ENCODE assay signal across 8 cellular contexts in the genomic region with DNA sequence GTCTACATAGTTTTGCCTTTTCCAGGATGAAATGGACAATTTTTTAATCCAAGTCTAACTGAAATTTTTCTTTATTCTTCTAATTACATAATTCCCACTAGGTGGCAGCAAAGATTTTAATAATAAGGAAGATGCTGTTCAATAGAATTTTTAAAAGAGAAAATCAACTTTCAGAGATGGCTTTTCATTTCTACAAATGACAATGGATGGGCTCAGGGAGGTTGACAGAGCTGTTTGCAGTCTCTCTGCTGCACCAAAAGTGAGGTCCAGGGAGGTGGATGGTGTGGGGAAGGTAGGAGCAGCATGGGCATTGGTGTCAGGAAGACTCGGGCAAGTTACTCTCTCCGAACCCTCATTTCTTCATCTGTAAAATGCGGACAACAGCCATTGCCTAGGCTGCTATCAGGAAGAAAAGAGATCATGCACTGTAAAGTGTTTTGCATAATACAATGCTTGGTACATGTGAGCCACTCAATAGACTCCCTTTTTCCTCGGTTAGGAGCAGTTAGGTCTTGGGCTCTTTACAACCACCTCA.
DNase-seq lines count a peak whose midpoint lies in the region; ATAC-seq and TF ChIP-seq lines count a peak whose summit lies in the region.

No MANE protein-coding gene starts in this region.

- intact Hi-C loops in sigmoid colon (cut with DNase I) (loop anchor here (1.0 to 5.0 kb wide), 3 partner anchors 81 to 235 kb away; no protein-coding TSS in a partner anchor), posterior vena cava (cut with DNase I) (loop anchor here in 1 of 2 donors (5.0 kb wide), 2 partner anchors 146 to 231 kb away; no protein-coding TSS in a partner anchor)

- no peak for DNase-seq in BJ (ENCODE audit: low read depth)
- peak; percentile 32 for DNase-seq in KBM-7
- peak; percentile 29 for DNase-seq in SK-N-DZ (ENCODE audit: low spot score)
- no peak for DNase-seq in foreskin keratinocyte
- DNase-seq in sigmoid colon: no peak
- no peak for DNase-seq in activated naive CD8-positive, alpha-beta T cell treated with anti-CD3 and anti-CD28 coated beads, Interleukin-2, amount 50 U/mL, for 24 hours
- no peak for DNase-seq in posterior vena cava (ENCODE audit: low spot score)

- POLR2A ChIA-PET in BJ (lab: Charles Lee): interaction anchor here (0.6 kb wide), 1 partner anchor 69 kb away, joined by 3 read pairs; no protein-coding TSS in a partner anchor

- H3K27me3 ChIP-seq in BJ (ENCODE audit: control insufficient read depth, insufficient read depth, low read length): no peaks in the 10 kb centered on the region
- no peaks in the 10 kb centered on the region for H3K27me3 ChIP-seq in foreskin keratinocyte
- no peaks in the 10 kb centered on the region for H3K27me3 ChIP-seq in sigmoid colon

- no peaks in the 10 kb centered on the region for H3K9me3 ChIP-seq in sigmoid colon

- H3K4me3 ChIP-seq in BJ (ENCODE audit: low read depth, low read length) (no peak overlapping the region), sigmoid colon (peak overlapping the region in 3 of 4 donors; percentile 9 to 41 (median 32))

- no peak for ATAC-seq in foreskin keratinocyte
- ATAC-seq in HG03108 (IDR thresholded peaks at IDR 0.05; ENCODE audit: unreplicated experiment): no peak
- no peak for ATAC-seq in activated naive CD8-positive, alpha-beta T cell treated with anti-CD3 and anti-CD28 coated beads, Interleukin-2, amount 50 U/mL, for 24 hours

- no peaks in the 10 kb centered on the region; the same call in 1 of the 2 replicates for H3K36me3 ChIP-seq in BJ (ENCODE audit: control insufficient read depth, insufficient read depth, low read length)
- H3K36me3 ChIP-seq in sigmoid colon: no peaks in the 10 kb centered on the region

- no peaks in the 10 kb centered on the region for H3K36me3 Mint-ChIP-seq in activated naive CD8-positive, alpha-beta T cell treated with anti-CD3 and anti-CD28 coated beads, Interleukin-2, amount 50 U/mL, for 24 hours (ENCODE audit: low read depth)

- CTCF ChIA-PET in BJ (lab: Yijun Ruan, JAX): interaction anchor here (0.7 to 7.8 kb wide), 15 partner anchors 19 to 271 kb away, joined by 3 to 65 read pairs (median 5); partner anchors contain the start of gene FHIP2A

- H3K4me1 ChIP-seq in foreskin keratinocyte (no peaks in the 10 kb centered on the region), sigmoid colon (peaks cover 0 to 17% (median 14%) of the 10 kb centered on the region in 4 donors)

- no peak overlapping the region for H3K4me3 Mint-ChIP-seq in activated naive CD8-positive, alpha-beta T cell treated with anti-CD3 and anti-CD28 coated beads, Interleukin-2, amount 50 U/mL, for 24 hours

- no peak overlapping the region for H3K27ac Mint-ChIP-seq in activated naive CD8-positive, alpha-beta T cell treated with anti-CD3 and anti-CD28 coated beads, Interleukin-2, amount 50 U/mL, for 24 hours

- 12 to 65% methylated on average over 4 of the region's 4 CpGs for WGBS in sigmoid colon, 2 donors

- TF ChIP-seq CTCF in BJ (IDR thresholded peaks at IDR 0.05; ENCODE audit: insufficient read depth, low read depth, low read length) (peak; percentile 13; the same call in 1 of the 2 replicates), foreskin keratinocyte (conservative IDR thresholded peaks at IDR 0.05) (peak; percentile 68), sigmoid colon (IDR thresholded peaks at IDR 0.05) (peak; percentile 10 to 52 (median 47))

- no peaks in the 10 kb centered on the region for H3K27me3 Mint-ChIP-seq in activated naive CD8-positive, alpha-beta T cell treated with anti-CD3 and anti-CD28 coated beads, Interleukin-2, amount 50 U/mL, for 24 hours

- in situ Hi-C loops in KBM-7 (cut with MboI; ENCODE audit: low pct_unique_long_range_greater_than_20kb, low sequenced_read_pairs): no loop called here

- no peaks in the 10 kb centered on the region for H3K9me3 Mint-ChIP-seq in activated naive CD8-positive, alpha-beta T cell treated with anti-CD3 and anti-CD28 coated beads, Interleukin-2, amount 50 U/mL, for 24 hours

- peaks cover 25% of the 10 kb centered on the region for H3K4me1 Mint-ChIP-seq in activated naive CD8-positive, alpha-beta T cell treated with anti-CD3 and anti-CD28 coated beads, Interleukin-2, amount 50 U/mL, for 24 hours

- no peak for TF ChIP-seq EP300 in sigmoid colon (IDR thresholded peaks at IDR 0.05)

- no peak for TF ChIP-seq POLR2A in sigmoid colon (IDR thresholded peaks at IDR 0.05)

- H3K27ac ChIP-seq in foreskin keratinocyte (no peak overlapping the region), sigmoid colon (peak overlapping the region; percentile 55 to 64 (median 60))

Comparison
In these comparisons a context has a peak if more than half of its experiments do, and no peak if none do; other contexts are left out.
1. DNase-seq: peak in KBM-7 (single experiment) and SK-N-DZ (single experiment); none in BJ (single experiment), foreskin keratinocyte (0 of 2), sigmoid colon (single experiment), activated naive CD8-positive, alpha-beta T cell treated with anti-CD3 and anti-CD28 coated beads, Interleukin-2, amount 50 U/mL, for 24 hours (single experiment) and posterior vena cava (single experiment).
2. CTCF ChIP-seq: peak in every context shown above with its lines; median percentile 68 in foreskin keratinocyte; 47 in sigmoid colon; 13 in BJ.